In genomic region chr15:40290540-40291087, GRCh38 we compare ENCODE assay signal across 13 cellular contexts. TPM values are rescaled to one million over a fixed set of nuclear protein-coding genes. Genes with fewer than 3 reads are reported as not detected.
A peak's percentile ranks its signal among the peaks of the same experiment; 100 is the strongest.
DNase-seq lines count a peak whose midpoint lies in the region; ATAC-seq and TF ChIP-seq lines count a peak whose summit lies in the region.
"Had no signal": no experiment of that assay in that cellular context is flagged by ENCODE, and none has a peak within 500 bp of the region (broad histone marks: within the 10 kb centered on the region; RNA-seq: fewer than 3 reads in every experiment).

No MANE protein-coding gene starts in this region.

- H3K4me3 Mint-ChIP-seq in natural killer cell: no peak overlapping the region

- intact Hi-C loops in esophagus squamous epithelium (cut with DNase I): no loop called here
- intact Hi-C loops in natural killer cell (cut with micrococcal nuclease): no loop called here

- peaks cover 24% of the 10 kb centered on the region for H3K4me1 ChIP-seq in ACC112 (ENCODE audit: control insufficient read depth, insufficient read depth, low read length, unreplicated experiment)
- H3K4me1 ChIP-seq in SJCRH30: peaks cover 39% of the 10 kb centered on the region
- peaks cover 4 to 15% (median 8%) of the 10 kb centered on the region in 3 donors for H3K4me1 ChIP-seq in esophagus squamous epithelium

- 40 to 48% methylated on average over 5 to 8 of the region's 25 CpGs for WGBS in esophagus squamous epithelium, 2 donors

- no peak for TF ChIP-seq CTCF in esophagus squamous epithelium (IDR thresholded peaks at IDR 0.05)
- no peak for TF ChIP-seq CTCF in neural cell (IDR thresholded peaks at IDR 0.05; ENCODE audit: poor library complexity, severe bottlenecking)
- no peak for TF ChIP-seq CTCF in natural killer cell (IDR thresholded peaks at IDR 0.05)

- H3K27me3 ChIP-seq in ACC112 (ENCODE audit: insufficient read depth, low read length) (peaks cover 13% of the 10 kb centered on the region; the same call in 1 of the 2 replicates), SJCRH30 (no peaks in the 10 kb centered on the region), esophagus squamous epithelium (peaks cover 0 to 96% (median 0%) of the 10 kb centered on the region in 4 donors), neural cell (ENCODE audit: insufficient read depth, low read depth, low read length) (no peaks in the 10 kb centered on the region)
- H3K27me3 ChIP-seq: Peyer's patch had no signal

- no peak for TF ChIP-seq POLR2A in esophagus squamous epithelium (IDR thresholded peaks at IDR 0.05)

- no peaks in the 10 kb centered on the region for H3K9me3 Mint-ChIP-seq in natural killer cell
- H3K9me3 Mint-ChIP-seq: IgD-negative memory B cell had no signal

- no peaks in the 10 kb centered on the region for H3F3A ChIP-seq in neural cell (ENCODE audit: insufficient read depth, low read length, poor library complexity, severe bottlenecking)

- H3K9me3 ChIP-seq in SJCRH30 (replicated peaks): no peaks in the 10 kb centered on the region
- no peaks in the 10 kb centered on the region for H3K9me3 ChIP-seq in esophagus squamous epithelium
- no peaks in the 10 kb centered on the region for H3K9me3 ChIP-seq in neural cell (ENCODE audit: low read length)
- H3K9me3 ChIP-seq: mucosa of descending colon, Peyer's patch had no signal

- no peak for ATAC-seq in HG02870 (IDR thresholded peaks at IDR 0.05; ENCODE audit: unreplicated experiment)
- no peak for ATAC-seq in natural killer cell
- ATAC-seq in GM21717 (IDR thresholded peaks at IDR 0.05; ENCODE audit: unreplicated experiment): no peak

- H3K27ac Mint-ChIP-seq in natural killer cell: no peak overlapping the region

- H3K4me3 ChIP-seq in ACC112 (ENCODE audit: low read depth, low read length) (peak overlapping the region; percentile 80), SJCRH30 (peak overlapping the region; percentile 37), esophagus squamous epithelium (peak overlapping the region; percentile 12 to 62 (median 35)), neural cell (ENCODE audit: low read length) (peak overlapping the region; percentile 56)
- H3K4me3 ChIP-seq: mucosa of descending colon had no signal

- H3K27ac ChIP-seq in ACC112 (ENCODE audit: low read depth, low read length): no peak overlapping the region
- no peak overlapping the region for H3K27ac ChIP-seq in SJCRH30
- H3K27ac ChIP-seq in esophagus squamous epithelium: no peak overlapping the region
- no peak overlapping the region for H3K27ac ChIP-seq in neural cell (ENCODE audit: low read length)
- H3K27ac ChIP-seq: Peyer's patch had no signal

- H3K36me3 Mint-ChIP-seq in natural killer cell: no peaks in the 10 kb centered on the region
- H3K36me3 Mint-ChIP-seq: IgD-negative memory B cell had no signal

- H3K27me3 Mint-ChIP-seq in natural killer cell (ENCODE audit: low read depth in 2 of 2): no peaks in the 10 kb centered on the region
- H3K27me3 Mint-ChIP-seq: IgD-negative memory B cell had no signal

- DNase-seq in SJCRH30: no peak
- no peak for DNase-seq in esophagus squamous epithelium (lab: John Stamatoyannopoulos, UW)
- no peak for DNase-seq in hepatic stellate cell (ENCODE audit: low spot score)
- DNase-seq in natural killer cell: no peak
- DNase-seq: activated T-cell treated with anti-CD3 and anti-CD28 coated beads for 4 hours, NCI-H2029 had no signal

- peak overlapping the region; percentile 43 for H2AFZ ChIP-seq in ACC112 (ENCODE audit: low read length, unreplicated experiment)
- no peak overlapping the region for H2AFZ ChIP-seq in neural cell (ENCODE audit: low read depth, low read length)

- H3K9me2 ChIP-seq in neural cell (ENCODE audit: insufficient read depth, low read length): no peaks in the 10 kb centered on the region

- TF ChIP-seq EP300 in neural cell (conservative IDR thresholded peaks at IDR 0.05; ENCODE audit: poor library complexity, severe bottlenecking): no peak

- H3K9ac ChIP-seq in neural cell (ENCODE audit: low read length): peak overlapping the region; percentile 55

- H4K20me1 ChIP-seq in neural cell (ENCODE audit: insufficient read depth): no peaks in the 10 kb centered on the region

- peaks cover 0 to 4% of the 10 kb centered on the region in 2 donors for H3K4me1 Mint-ChIP-seq in natural killer cell

- H3K4me2 ChIP-seq in neural cell (ENCODE audit: low read length): no peak overlapping the region

- H3K79me2 ChIP-seq in ACC112 (ENCODE audit: control insufficient read depth, insufficient read depth, low read length, unreplicated experiment) (no peaks in the 10 kb centered on the region), neural cell (replicated peaks; ENCODE audit: insufficient read depth, low read length) (no peaks in the 10 kb centered on the region)

- no peak for TF ChIP-seq RAD21 in neural cell (conservative IDR thresholded peaks at IDR 0.05)

- H3K36me3 ChIP-seq in ACC112 (ENCODE audit: insufficient read depth, low read length) (no peaks in the 10 kb centered on the region), SJCRH30 (no peaks in the 10 kb centered on the region), esophagus squamous epithelium (no peaks in the 10 kb centered on the region), neural cell (ENCODE audit: insufficient read depth, low read length) (no peaks in the 10 kb centered on the region)
- H3K36me3 ChIP-seq: Peyer's patch had no signal

TF ChIP-seq in neural cell, 6 proteins besides CTCF, POLR2A, EP300 and RAD21:
- TF ChIP-seq MXI1 (conservative IDR thresholded peaks at IDR 0.05; ENCODE audit: poor library complexity, severe bottlenecking) (no peak), EZH2 (IDR thresholded peaks at IDR 0.05; ENCODE audit: borderline replicate concordance, insufficient read depth, low read length, poor library complexity, severe bottlenecking) (no peak), TAF1 (IDR thresholded peaks at IDR 0.05; ENCODE audit: low read depth) (no peak), SMC3 (conservative IDR thresholded peaks at IDR 0.05; ENCODE audit: poor library complexity) (no peak), REST (IDR thresholded peaks at IDR 0.05; ENCODE audit: borderline replicate concordance) (no peak)

RNA-seq across cellular contexts. Expression of gene ANKRD63, which starts 7.8 kb away (rescaled TPM):
- 0.12 and 0.35 TPM in 2 replicates for total RNA-seq in SJCRH30 (2014; rRNA removed; shearing (Covaris generic))
- total RNA-seq in esophagus squamous epithelium (not detected), natural killer cell (not detected)
- 2.1 TPM in 1 of 2 replicates, not detected in the other for polyA plus RNA-seq in neural cell
- polyA minus RNA-seq in neural cell: not detected in 2 replicates
- total RNA-seq: Peyer's patch had no signal
- polyA plus RNA-seq: IgD-negative memory B cell had no signal

RNA-seq across cellular contexts. Expression of gene PLCB2, which starts 17.1 kb away (rescaled TPM):
- total RNA-seq in SJCRH30 (2014; rRNA removed; shearing (Covaris generic)): 2.0 and 2.9 TPM in 2 replicates
- total RNA-seq in esophagus squamous epithelium (10 to 100 TPM in 3 of 4 donors, 1 to 10 TPM in 1; 6.1 to 15.9 (median 10.4) TPM), natural killer cell (100 to 1,000 TPM; 345 to 440 (median 432) TPM)
- polyA plus RNA-seq in neural cell: 7.4 and 9.2 TPM in 2 replicates
- 3.2 and 4.1 TPM in 2 replicates for polyA minus RNA-seq in neural cell

RNA-seq across cellular contexts. Expression of gene INAFM2, which starts 32.9 kb away (rescaled TPM):
- 23.4 and 24.1 TPM in 2 replicates for total RNA-seq in SJCRH30 (2014; rRNA removed; shearing (Covaris generic))
- 10 to 100 TPM in 1 of 4 donors, 1 to 10 TPM in 3; 4.7 to 10.1 (median 8.1) TPM for total RNA-seq in esophagus squamous epithelium
- polyA plus RNA-seq in neural cell: 14.8 and 15.7 TPM in 2 replicates
- 20.4 and 20.7 TPM in 2 replicates for polyA minus RNA-seq in neural cell
- 10 to 100 TPM; 14.0 to 21.7 (median 15.1) TPM for total RNA-seq in natural killer cell

RNA-seq across cellular contexts. Expression of gene CCDC9B, which starts 50.1 kb away (rescaled TPM):
- 2.4 and 3.2 TPM in 2 replicates for total RNA-seq in SJCRH30 (2014; rRNA removed; shearing (Covaris generic))
- 10 to 100 TPM in 3 of 4 donors, 1 to 10 TPM in 1; 5.4 to 34.4 (median 15.0) TPM for total RNA-seq in esophagus squamous epithelium
- polyA plus RNA-seq in neural cell: not detected in 2 replicates
- not detected in 2 replicates for polyA minus RNA-seq in neural cell
- total RNA-seq in natural killer cell: 1 to 10 TPM; 4.4 to 5.3 (median 4.7) TPM

RNA-seq across cellular contexts. Expression of gene PAK6, which starts 51.8 kb away (rescaled TPM):
- not detected in 2 replicates for total RNA-seq in SJCRH30 (2014; rRNA removed; shearing (Covaris generic))
- total RNA-seq in esophagus squamous epithelium (10 to 100 TPM; 31.5 to 53.5 (median 37.2) TPM), natural killer cell (10 to 100 TPM in 1 of 3 donors, 1 to 10 TPM in 2; 7.6 to 10.9 (median 7.9) TPM)
- 32.4 and 38.9 TPM in 2 replicates for polyA plus RNA-seq in neural cell
- 40.3 and 57.7 TPM in 2 replicates for polyA minus RNA-seq in neural cell
- polyA plus RNA-seq: IgD-negative memory B cell had no signal

Comparison
In these comparisons a context has a peak if more than half of its experiments do, and no peak if none do; other contexts are left out.
1. RNA of gene PLCB2, which starts 17.1 kb away (total RNA-seq): 345 to 440 TPM in natural killer cell; 6.1 to 15.9 TPM in esophagus squamous epithelium and 2.0 to 2.9 TPM in SJCRH30; every median in the first group is over 10 times any median in the second.
2. Peak in every context shown above with its lines, with median percentiles within 50 percentile points of each other: H3K4me3 ChIP-seq.